Comparison of ENCODE assay signal across 14 cellular contexts in the genomic region with DNA sequence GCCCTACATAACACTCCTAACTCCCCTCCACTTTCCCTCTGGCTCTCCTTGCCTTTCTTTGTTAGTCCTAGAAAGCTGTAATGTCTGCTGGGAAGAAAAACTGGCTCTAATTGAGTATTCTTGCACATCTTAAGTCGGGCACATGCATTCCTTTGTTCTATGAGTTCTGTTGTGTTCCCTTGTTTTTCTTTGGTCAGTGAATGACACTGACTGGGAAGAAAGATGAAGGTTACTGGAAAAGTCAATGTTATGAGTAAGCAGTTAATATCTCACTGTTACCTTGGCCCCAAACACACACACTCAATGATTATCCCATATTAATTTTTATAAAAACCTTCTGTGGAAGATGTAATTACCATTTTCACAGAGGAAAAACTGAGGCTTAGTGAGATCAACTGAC.
A peak's percentile ranks its signal among the peaks of the same experiment; 100 is the strongest.
DNase-seq lines count a peak whose midpoint lies in the region; FAIRE-seq and TF ChIP-seq lines count a peak whose summit lies in the region.
"Had no signal": no experiment of that assay in that cellular context is flagged by ENCODE, and none has a peak within 500 bp of the region (broad histone marks: within the 10 kb centered on the region; RNA-seq: fewer than 3 reads in every experiment).

No MANE protein-coding gene starts in this region.

- no peak overlapping the region for H3K4me3 Mint-ChIP-seq in astrocyte (ENCODE audit: unreplicated experiment)
- H3K4me3 Mint-ChIP-seq in type B pancreatic cell = peak overlapping the region; percentile 50
- no peak overlapping the region for H3K4me3 Mint-ChIP-seq in CD14-positive monocyte
- H3K4me3 Mint-ChIP-seq: CD8-positive, alpha-beta T cell had no signal

- H2AFZ ChIP-seq in GM23248 (peak overlapping the region; percentile 45), astrocyte (ENCODE audit: low read depth, low read length) (no peak overlapping the region)

- H3K4me1 Mint-ChIP-seq in astrocyte (ENCODE audit: low read depth, unreplicated experiment) (peaks cover 8% of the 10 kb centered on the region), type B pancreatic cell (ENCODE audit: unreplicated experiment) (peaks cover 28% of the 10 kb centered on the region), CD14-positive monocyte (no peaks in the 10 kb centered on the region)

- H3K36me3 ChIP-seq in GM23248 (ENCODE audit: low read depth) (no peaks in the 10 kb centered on the region), astrocyte (ENCODE audit: insufficient read depth, low read length) (no peaks in the 10 kb centered on the region), mucosa of rectum (ENCODE audit: control insufficient read depth in 2 of 2, insufficient read depth in 2 of 2, low read length in 2 of 2) (no peaks in the 10 kb centered on the region)

- 38 to 42% methylated on average over 1 of the region's 1 CpG for WGBS in GM23248 (ENCODE audit: low coverage in 1 of 2, low lambda C conversion rate in 2 of 2, missing lambda C conversion rate in 2 of 2), 2 experiments

- H3K4me2 ChIP-seq in GM23248 (ENCODE audit: unreplicated experiment) (peak overlapping the region; percentile 4), astrocyte (ENCODE audit: low read length) (no peak overlapping the region)

- H3K79me2 ChIP-seq in GM23248 (ENCODE audit: insufficient read depth) (no peaks in the 10 kb centered on the region), astrocyte (ENCODE audit: insufficient read depth, low read length) (no peaks in the 10 kb centered on the region)

- TF ChIP-seq CTCF in astrocyte (IDR thresholded peaks at IDR 0.05; ENCODE audit: insufficient read depth, low read depth, low read length) (no peak), type B pancreatic cell (conservative IDR thresholded peaks at IDR 0.05) (no peak), CD14-positive monocyte (IDR thresholded peaks at IDR 0.05) (no peak), GM10248 (IDR thresholded peaks at IDR 0.05; ENCODE audit: control extremely low read depth, extremely low read depth, low read depth, missing control alignments) (no peak)

- no peak for FAIRE-seq in astrocyte (lab: Jason Lieb, UNC)
- FAIRE-seq: H54 had no signal

- DNase-seq in GM23248 (no peak), astrocyte (ENCODE audit: low read depth) (peak; percentile 41), type B pancreatic cell (ENCODE audit: extremely low spot score, unreplicated experiment) (no peak), SK-N-DZ (ENCODE audit: low spot score) (no peak), CD14-positive monocyte (ENCODE audit: low spot score) (no peak), GM10248 (ENCODE audit: extremely low spot score) (no peak)
- DNase-seq: CD8-positive, alpha-beta T cell; KG1; NCI-H1092; NCI-H2107; NCI-H82; Right ventricle myocardium superior had no signal

- H3K27me3 Mint-ChIP-seq in astrocyte (ENCODE audit: low read depth, unreplicated experiment) (no peaks in the 10 kb centered on the region), type B pancreatic cell (no peaks in the 10 kb centered on the region), CD14-positive monocyte (ENCODE audit: low read depth in 3 of 3) (peaks cover 12 to 24% (median 14%) of the 10 kb centered on the region in 3 donors)

- H3K9me3 ChIP-seq in GM23248 (ENCODE audit: low read depth) (no peaks in the 10 kb centered on the region), astrocyte (ENCODE audit: insufficient read depth, low read depth, low read length) (no peaks in the 10 kb centered on the region), mucosa of rectum (ENCODE audit: control insufficient read depth in 2 of 2, low read length in 2 of 2) (no peaks in the 10 kb centered on the region)

- CTCF ChIA-PET in GM10248 (lab: Yijun Ruan, JAX) = no interaction called here

- H3K4me3 ChIP-seq in GM23248 (no peak overlapping the region), astrocyte (ENCODE audit: insufficient read depth, low read depth, low read length) (no peak overlapping the region), mucosa of rectum (ENCODE audit: low read length in 2 of 2) (no peak overlapping the region)

- intact Hi-C loops in CD14-positive monocyte (cut with micrococcal nuclease) = no loop called here

- in situ Hi-C loops in GM23248 (cut with MboI) = no loop called here

- H3K36me3 Mint-ChIP-seq in astrocyte (ENCODE audit: low read depth, unreplicated experiment) = peaks cover 2% of the 10 kb centered on the region
- H3K36me3 Mint-ChIP-seq in type B pancreatic cell = no peaks in the 10 kb centered on the region
- H3K36me3 Mint-ChIP-seq in CD14-positive monocyte = no peaks in the 10 kb centered on the region
- H3K36me3 Mint-ChIP-seq: CD8-positive, alpha-beta T cell had no signal

- H3K27ac Mint-ChIP-seq in astrocyte (ENCODE audit: unreplicated experiment) = no peak overlapping the region
- peak overlapping the region; percentile 47 for H3K27ac Mint-ChIP-seq in type B pancreatic cell
- no peak overlapping the region for H3K27ac Mint-ChIP-seq in CD14-positive monocyte
- H3K27ac Mint-ChIP-seq: CD8-positive, alpha-beta T cell had no signal

- no peaks in the 10 kb centered on the region for H3K9me2 ChIP-seq in GM23248 (ENCODE audit: insufficient read depth)

- POLR2A ChIA-PET in GM10248 (lab: Yijun Ruan, JAX) = no interaction called here

- H3K27me3 ChIP-seq in GM23248 (replicated peaks; ENCODE audit: insufficient read depth) (no peaks in the 10 kb centered on the region), astrocyte (ENCODE audit: insufficient read depth, low read length) (no peaks in the 10 kb centered on the region), mucosa of rectum (ENCODE audit: control insufficient read depth in 2 of 2, insufficient read depth in 2 of 2, low read length in 2 of 2) (peaks cover 0 to 2% of the 10 kb centered on the region in 2 donors)

- H4K20me1 ChIP-seq in GM23248 (ENCODE audit: insufficient read depth) = no peaks in the 10 kb centered on the region
- H4K20me1 ChIP-seq in astrocyte (ENCODE audit: insufficient read depth, low read length) = no peaks in the 10 kb centered on the region

- no peaks in the 10 kb centered on the region for H3F3A ChIP-seq in GM23248 (ENCODE audit: insufficient read depth)

- H3K27ac ChIP-seq in GM23248 (no peak overlapping the region), astrocyte (ENCODE audit: low read depth, low read length) (no peak overlapping the region), mucosa of rectum (ENCODE audit: low read depth in 2 of 2, low read length in 2 of 2) (peak overlapping the region; percentile 76 to 78)

- H3K9me3 Mint-ChIP-seq in astrocyte (ENCODE audit: unreplicated experiment) (no peaks in the 10 kb centered on the region), type B pancreatic cell (peaks cover 9% of the 10 kb centered on the region), CD14-positive monocyte (peaks cover 0 to 4% (median 0%) of the 10 kb centered on the region in 7 donors)
- H3K9me3 Mint-ChIP-seq: CD8-positive, alpha-beta T cell had no signal

- H3K4me1 ChIP-seq in GM23248 (ENCODE audit: insufficient read depth) (peaks cover 10% of the 10 kb centered on the region), astrocyte (ENCODE audit: insufficient read depth, low read length) (peaks cover 12% of the 10 kb centered on the region), mucosa of rectum (ENCODE audit: control insufficient read depth in 2 of 2, insufficient read depth in 2 of 2, low read length in 2 of 2) (peaks cover 2 to 31% of the 10 kb centered on the region in 2 donors)

- no peak overlapping the region for H3K9ac ChIP-seq in GM23248
- no peak overlapping the region for H3K9ac ChIP-seq in astrocyte (ENCODE audit: low read length)
- H3K9ac ChIP-seq in mucosa of rectum (ENCODE audit: low read depth in 1 of 2, low read length in 2 of 2) = no peak overlapping the region

Comparison
In these comparisons a context has a peak if more than half of its experiments do, and no peak if none do; other contexts are left out.
1. H3K27ac ChIP-seq: peak in mucosa of rectum (2 of 2); none in GM23248 (single experiment) and astrocyte (single experiment).